In genomic region chr17:2419526-2419925, GRCh38 we compare ENCODE assay signal across 29 cellular contexts. TPM values are rescaled to one million over a fixed set of nuclear protein-coding genes. Genes with fewer than 3 reads are reported as not detected.
DNase-seq lines count a peak whose midpoint lies in the region; ATAC-seq, FAIRE-seq and TF ChIP-seq lines count a peak whose summit lies in the region.
"Had no signal": no experiment of that assay in that cellular context is flagged by ENCODE, and none has a peak within 500 bp of the region (broad histone marks: within the 10 kb centered on the region; RNA-seq: fewer than 3 reads in every experiment).

No MANE protein-coding gene starts in this region.

- H3K27me3 ChIP-seq in left ventricle myocardium inferior (ENCODE audit: low read depth) = no peaks in the 10 kb centered on the region
- no peaks in the 10 kb centered on the region for H3K27me3 ChIP-seq in right lobe of liver
- H3K27me3 ChIP-seq: pancreas, tibial nerve had no signal

- H3K27ac Mint-ChIP-seq in T-cell = no peak overlapping the region
- H3K27ac Mint-ChIP-seq: activated B cell treated with CpG ODN at 0.5 μM for 24 hours; activated CD8-positive, alpha-beta T cell treated with anti-CD3 and anti-CD28 coated beads, Interleukin-2, amount 10 ng/mL, durations not matched to agents 7 days and 5 days; B cell; dendritic cell treated with granulocyte-macrophage colony-stimulating factor and Interleukin-4, amounts not matched to agents 40 ng/mL and 50 ng/mL, for 4 days; stimulated activated memory B cell treated with anti-CD40 and anti-IgM and Interleukin-4, amounts not matched to agents 10 μg/mL and 1 μg/mL and 100 μg/mL, for 72 hours had no signal

- H3K4me3 ChIP-seq in left ventricle myocardium inferior = peak overlapping the region; percentile 49
- H3K4me3 ChIP-seq in right lobe of liver = no peak overlapping the region
- H3K4me3 ChIP-seq: pancreas, skin epidermis, tibial nerve had no signal

- H3K36me3 ChIP-seq in left ventricle myocardium inferior (peaks cover 30% of the 10 kb centered on the region), right lobe of liver (peaks cover 0 to 22% (median 5%) of the 10 kb centered on the region in 4 donors)

- no peak overlapping the region for H3K4me3 Mint-ChIP-seq in T-cell
- H3K4me3 Mint-ChIP-seq: activated B cell treated with CpG ODN at 0.5 μM for 24 hours; activated CD8-positive, alpha-beta T cell treated with anti-CD3 and anti-CD28 coated beads, Interleukin-2, amount 10 ng/mL, durations not matched to agents 7 days and 5 days; B cell; dendritic cell treated with granulocyte-macrophage colony-stimulating factor and Interleukin-4, amounts not matched to agents 40 ng/mL and 50 ng/mL, for 4 days; HFFc6; stimulated activated memory B cell treated with anti-CD40 and anti-IgM and Interleukin-4, amounts not matched to agents 10 μg/mL and 1 μg/mL and 100 μg/mL, for 72 hours had no signal

- no peaks in the 10 kb centered on the region for H3K9me3 Mint-ChIP-seq in T-cell
- H3K9me3 Mint-ChIP-seq: activated B cell treated with CpG ODN at 0.5 μM for 24 hours; dendritic cell treated with granulocyte-macrophage colony-stimulating factor and Interleukin-4, amounts not matched to agents 40 ng/mL and 50 ng/mL, for 4 days; HFFc6; stimulated activated memory B cell treated with anti-CD40 and anti-IgM and Interleukin-4, amounts not matched to agents 10 μg/mL and 1 μg/mL and 100 μg/mL, for 72 hours had no signal

- ATAC-seq in Right ventricle myocardium inferior = peak; percentile 27
- ATAC-seq in right lobe of liver = no peak
- ATAC-seq in GM19035 (IDR thresholded peaks at IDR 0.05; ENCODE audit: unreplicated experiment) = no peak
- ATAC-seq in T-cell (replicated peaks in 1 of 4) = no peak
- ATAC-seq: activated CD8-positive, alpha-beta T cell treated with anti-CD3 and anti-CD28 coated beads, Interleukin-2, amount 10 ng/mL, durations not matched to agents 7 days and 5 days; SK-N-SH treated with all-trans-retinoic acid at 6 μM for 48 hours; stimulated activated memory B cell treated with anti-CD40 and anti-IgM and Interleukin-4, amounts not matched to agents 10 μg/mL and 1 μg/mL and 100 μg/mL, for 72 hours had no signal

- TF ChIP-seq CTCF in left ventricle myocardium inferior (IDR thresholded peaks at IDR 0.05; ENCODE audit: borderline replicate concordance) = no peak
- no peak for TF ChIP-seq CTCF in right lobe of liver (IDR thresholded peaks at IDR 0.05)
- TF ChIP-seq CTCF in D721Med (IDR thresholded peaks at IDR 0.05; ENCODE audit: insufficient read depth, missing control alignments) = no peak

- peaks cover 0 to 3% (median 2%) of the 10 kb centered on the region in 3 donors for H3K4me1 Mint-ChIP-seq in T-cell
- H3K4me1 Mint-ChIP-seq: activated B cell treated with CpG ODN at 0.5 μM for 24 hours had no signal

- H3K9me3 ChIP-seq in left ventricle myocardium inferior (replicated peaks) (no peaks in the 10 kb centered on the region), right lobe of liver (no peaks in the 10 kb centered on the region)
- H3K9me3 ChIP-seq: pancreas, tibial nerve had no signal

- no peak for DNase-seq in Right ventricle myocardium inferior (ENCODE audit: missing footprints)
- DNase-seq in cardiac septum (ENCODE audit: low spot score) = no peak
- DNase-seq in left ventricle myocardium inferior = no peak
- DNase-seq in posterior vena cava (ENCODE audit: low spot score) = peak; percentile 70
- no peak for DNase-seq in right lobe of liver
- DNase-seq in D721Med (ENCODE audit: insufficient read length, low spot score) = no peak
- DNase-seq in T-cell = no peak
- DNase-seq: activated B cell treated with CpG ODN at 0.5 μM for 24 hours; activated CD8-positive, alpha-beta T cell treated with anti-CD3 and anti-CD28 coated beads, Interleukin-2, amount 10 ng/mL, durations not matched to agents 7 days and 5 days; activated naive CD4-positive, alpha-beta T cell; activated T-cell treated with anti-CD3 and anti-CD28 coated beads, Interleukin-2, amount 50 U/mL, for 1 hour; amniotic stem cell; DMS79; HFFc6; mammary epithelial cell; NCI-H2171 treated with DMSO at 0.1 percent for 48 hours; NCI-H526 treated with DMSO at 0.1 percent for 48 hours; pancreas; RPMI8226; stimulated activated CD4-positive, alpha-beta T cell treated with anti-CD3 and anti-CD28 coated beads, Interleukin-2, amount 100 ng/mL, for 24 hours had no signal

- TF ChIP-seq POLR2A in right lobe of liver (IDR thresholded peaks at IDR 0.05) = no peak

- H3K4me1 ChIP-seq in left ventricle myocardium inferior (peaks cover 35% of the 10 kb centered on the region), right lobe of liver (no peaks in the 10 kb centered on the region)

- H3K27me3 Mint-ChIP-seq in T-cell = no peaks in the 10 kb centered on the region
- H3K27me3 Mint-ChIP-seq: activated B cell treated with CpG ODN at 0.5 μM for 24 hours; B cell; dendritic cell treated with granulocyte-macrophage colony-stimulating factor and Interleukin-4, amounts not matched to agents 40 ng/mL and 50 ng/mL, for 4 days; stimulated activated memory B cell treated with anti-CD40 and anti-IgM and Interleukin-4, amounts not matched to agents 10 μg/mL and 1 μg/mL and 100 μg/mL, for 72 hours had no signal

- 92% methylated on average over 2 of the region's 7 CpGs for WGBS in right lobe of liver (ENCODE audit: insufficient coverage, low coverage, low lambda C conversion rate, missing lambda C conversion rate)

- peaks cover 31% of the 10 kb centered on the region for H3K36me3 Mint-ChIP-seq in T-cell

- POLR2A ChIA-PET in T-cell (lab: Charles Lee) = no interaction called here

- CTCF ChIA-PET in T-cell (lab: Charles Lee) = interaction anchor here (0.9 to 1.2 kb wide), 4 partner anchors 18 to 65 kb away, joined by 3 to 11 read pairs (median 4); no protein-coding TSS in a partner anchor

- H3K27ac ChIP-seq in left ventricle myocardium inferior (replicated peaks) = peak overlapping the region; percentile 72
- no peak overlapping the region for H3K27ac ChIP-seq in right lobe of liver
- H3K27ac ChIP-seq: KMS-11, tibial nerve had no signal

- no peak for FAIRE-seq in D721Med (lab: Jason Lieb, UNC)
- FAIRE-seq: islet of Langerhans, pancreas had no signal

- intact Hi-C loops in Right ventricle myocardium inferior (cut with DNase I) = loop anchor here (5.0 kb wide), 1 partner anchor 288 kb away; no protein-coding TSS in a partner anchor
- intact Hi-C loops in cardiac septum (cut with DNase I) = no loop called here
- intact Hi-C loops in left ventricle myocardium inferior (cut with micrococcal nuclease) = no loop called here
- intact Hi-C loops in posterior vena cava (cut with DNase I) = loop anchor here in 1 of 2 donors (5.0 kb wide), 1 partner anchor 37 kb away; no protein-coding TSS in a partner anchor
- intact Hi-C loops in right lobe of liver (cut with DNase I) = loop anchor here in 1 of 2 donors (5.0 kb wide), 1 partner anchor 37 kb away; no protein-coding TSS in a partner anchor

RNA-seq across cellular contexts. Expression of gene MNT, which starts 18.7 kb away (rescaled TPM):
- total RNA-seq in Right ventricle myocardium inferior (10.9 TPM), cardiac septum (12.9 TPM), left ventricle myocardium inferior (9.9 TPM), posterior vena cava (10 to 100 TPM; 26.0 to 27.2 TPM), right lobe of liver (10 to 100 TPM in 2 of 6 experiments, 1 to 10 TPM in 4; 3.3 to 12.6 (median 7.0) TPM), T-cell (10 to 100 TPM; 43.0 to 97.8 (median 58.2) TPM)
